16 cellular contexts compared by ENCODE assay signal in genomic region chr12:1939316-1939715, GRCh38. TPM values are rescaled to one million over a fixed set of nuclear protein-coding genes. Genes with fewer than 3 reads are reported as not detected.
DNase-seq lines count a peak whose midpoint lies in the region; ATAC-seq, FAIRE-seq and TF ChIP-seq lines count a peak whose summit lies in the region.
"Had no signal": no experiment of that assay in that cellular context is flagged by ENCODE, and none has a peak within 500 bp of the region (broad histone marks: within the 10 kb centered on the region; RNA-seq: fewer than 3 reads in every experiment).

No MANE protein-coding gene starts in this region.

- peak overlapping the region; percentile 84 for H3K27ac ChIP-seq in cingulate gyrus (ENCODE audit: low read depth, low read length)
- H3K27ac ChIP-seq in substantia nigra (ENCODE audit: low read depth, low read length, poor library complexity, severe bottlenecking) = peak overlapping the region; percentile 77
- no peak overlapping the region for H3K27ac ChIP-seq in PC-9
- H3K27ac ChIP-seq in smooth muscle cell (ENCODE audit: low read depth) = no peak overlapping the region
- H3K27ac ChIP-seq: body of pancreas, C4-2B, HL-60, spleen, suprapubic skin had no signal

- H4K20me1 ChIP-seq in PC-9 (ENCODE audit: insufficient read depth) (no peaks in the 10 kb centered on the region), smooth muscle cell (ENCODE audit: low read depth) (peaks cover 31% of the 10 kb centered on the region)

- no peaks in the 10 kb centered on the region for H3F3A ChIP-seq in PC-9 (ENCODE audit: insufficient read depth, low read depth)
- H3F3A ChIP-seq in smooth muscle cell (ENCODE audit: low read depth) = no peaks in the 10 kb centered on the region

- POLR2A ChIA-PET in PC-9 (lab: Charles Lee; ENCODE audit: unreplicated experiment) = interaction anchor here (0.8 kb wide), 1 partner anchor 295 kb away, joined by 5 read pairs; no protein-coding TSS in a partner anchor

- no peak overlapping the region for H3K4me2 ChIP-seq in PC-9
- no peak overlapping the region for H3K4me2 ChIP-seq in smooth muscle cell

- FAIRE-seq in HTR-8/SVneo (lab: Jason Lieb, UNC) = peak; percentile 13
- FAIRE-seq: colon had no signal

- DNase-seq in HTR-8/SVneo (ENCODE audit: insufficient read length, low spot score) = no peak
- peak in 1 of 3 donors; percentile 67 for DNase-seq in mucosa of descending colon
- DNase-seq in substantia nigra (lab: John Stamatoyannopoulos, UW) = no peak
- DNase-seq in PC-9 = no peak
- DNase-seq in SKM-1 treated with dmso at 0.1 percent for 144 hours (lab: John Stamatoyannopoulos, UW; ENCODE audit: unreplicated experiment) = no peak
- no peak for DNase-seq in smooth muscle cell (lab: John Stamatoyannopoulos, UW; ENCODE audit: unreplicated experiment)

- peak; percentile 51 for ATAC-seq in mucosa of descending colon
- no peak for ATAC-seq in GM19395 (IDR thresholded peaks at IDR 0.05; ENCODE audit: unreplicated experiment)

- H3K4me1 ChIP-seq in mucosa of descending colon (ENCODE audit: low read depth) (peaks cover 27% of the 10 kb centered on the region), PC-9 (replicated peaks; ENCODE audit: insufficient read depth) (no peaks in the 10 kb centered on the region), smooth muscle cell (ENCODE audit: low read depth) (peaks cover 9% of the 10 kb centered on the region)

- CTCF ChIA-PET in PC-9 (lab: Charles Lee) = interaction anchor here (0.9 to 1.6 kb wide), 11 partner anchors 12 to 821 kb away, joined by 3 to 13 read pairs (median 4); no protein-coding TSS in a partner anchor

- no peaks in the 10 kb centered on the region for H3K9me2 ChIP-seq in PC-9 (ENCODE audit: insufficient read depth)

- no peak overlapping the region for H3K9ac ChIP-seq in smooth muscle cell (ENCODE audit: low read depth)

- no peaks in the 10 kb centered on the region for H3K27me3 ChIP-seq in PC-9 (ENCODE audit: insufficient read depth, low read depth)
- H3K27me3 ChIP-seq in smooth muscle cell (ENCODE audit: low read depth) = no peaks in the 10 kb centered on the region
- H3K27me3 ChIP-seq: body of pancreas, spleen, suprapubic skin had no signal

- WGBS in smooth muscle cell (ENCODE audit: low lambda C conversion rate) = 94% methylated on average over 9 of the region's 9 CpGs

- no TSS peak for BruUV-seq in PC-9 (replicated peaks; lab: Mats Ljungman, UMichigan)

- H3K9me3 ChIP-seq in mucosa of descending colon (no peaks in the 10 kb centered on the region), PC-9 (ENCODE audit: insufficient read depth, low read depth) (no peaks in the 10 kb centered on the region), smooth muscle cell (replicated peaks; ENCODE audit: low read depth) (no peaks in the 10 kb centered on the region)
- H3K9me3 ChIP-seq: body of pancreas, spleen, suprapubic skin had no signal

- intact Hi-C loops in mucosa of descending colon (cut with DNase I, micrococcal nuclease) = loop anchor here (5.0 to 10.0 kb wide), 3 partner anchors 142 to 305 kb away; no protein-coding TSS in a partner anchor
- intact Hi-C loops in PC-9 (cut with micrococcal nuclease; ENCODE audit: unreplicated experiment) = no loop called here

- TF ChIP-seq CTCF in mucosa of descending colon (IDR thresholded peaks at IDR 0.05) (no peak), PC-9 (conservative IDR thresholded peaks at IDR 0.05) (no peak), smooth muscle cell (IDR thresholded peaks at IDR 0.05; ENCODE audit: borderline replicate concordance, insufficient read depth, poor library complexity, severe bottlenecking) (no peak)

- H3K4me3 ChIP-seq in mucosa of descending colon (no peak overlapping the region), PC-9 (no peak overlapping the region), smooth muscle cell (no peak overlapping the region)
- H3K4me3 ChIP-seq: body of pancreas, lung, spleen, suprapubic skin had no signal

- H3K79me2 ChIP-seq in PC-9 (ENCODE audit: low read depth) = no peaks in the 10 kb centered on the region
- H3K79me2 ChIP-seq in smooth muscle cell (ENCODE audit: low read depth) = peaks cover 3% of the 10 kb centered on the region

- H2AFZ ChIP-seq in PC-9 (no peak overlapping the region), smooth muscle cell (ENCODE audit: low read depth) (no peak overlapping the region)

- H3K36me3 ChIP-seq in mucosa of descending colon (ENCODE audit: low read depth) (no peaks in the 10 kb centered on the region), PC-9 (ENCODE audit: low read depth) (no peaks in the 10 kb centered on the region), smooth muscle cell (ENCODE audit: low read depth) (no peaks in the 10 kb centered on the region)

RNA-seq across cellular contexts. Expression of gene CACNA2D4, which starts 20.9 kb away (rescaled TPM):
- total RNA-seq in mucosa of descending colon (1 to 10 TPM; 3.9 to 9.3 (median 4.8) TPM), PC-9 (2021) (0.45 TPM in 1 of 2 replicates, not detected in the other), smooth muscle cell (0.04 TPM in 1 of 2 replicates, not detected in the other)
- polyA plus RNA-seq in smooth muscle cell = 0.43 and 0.98 TPM in 2 replicates
- total RNA-seq: LHCN-M2 had no signal

Comparison
In these comparisons a context has a peak if more than half of its experiments do, and no peak if none do; other contexts are left out.
1. H3K27ac ChIP-seq: peak in cingulate gyrus (single experiment) and substantia nigra (single experiment); none in PC-9 (single experiment) and smooth muscle cell (single experiment).